8 cellular contexts compared by ENCODE assay signal in genomic region chr7:149773446-149774236, GRCh38. TPM values are rescaled to one million over a fixed set of nuclear protein-coding genes. Genes with fewer than 3 reads are reported as not detected.
DNase-seq lines count a peak whose midpoint lies in the region; ATAC-seq, FAIRE-seq and TF ChIP-seq lines count a peak whose summit lies in the region.

Gene ZNF467, minus strand, starts transcription at chr7:149773588. Its CDS starts 2,556 bp downstream, at chr7:149771032.

- H3K4me1 Mint-ChIP-seq in activated naive CD8-positive, alpha-beta T cell treated with anti-CD3 and anti-CD28 coated beads, Interleukin-2, amount 50 U/mL, for 24 hours: peaks cover 3% of the 10 kb centered on the region

- FAIRE-seq in H54 (lab: Jason Lieb, UNC): no peak

- TF ChIP-seq POLR2A in H54 (IDR thresholded peaks at IDR 0.05; ENCODE audit: low read depth, low read length): no peak

- ATAC-seq in activated naive CD8-positive, alpha-beta T cell treated with anti-CD3 and anti-CD28 coated beads, Interleukin-2, amount 50 U/mL, for 24 hours: no peak
- ATAC-seq in left cardiac atrium: peak in 1 of 2 donors; percentile 16
- no peak for ATAC-seq in HG03457 (IDR thresholded peaks at IDR 0.05; ENCODE audit: unreplicated experiment)
- no peak for ATAC-seq in HG03342 (IDR thresholded peaks at IDR 0.05; ENCODE audit: unreplicated experiment)

- H3K27me3 Mint-ChIP-seq in activated naive CD8-positive, alpha-beta T cell treated with anti-CD3 and anti-CD28 coated beads, Interleukin-2, amount 50 U/mL, for 24 hours: peaks cover 5% of the 10 kb centered on the region

- intact Hi-C loops in left cardiac atrium (cut with DNase I) (no loop called here), posterior cingulate gyrus (cut with DNase I) (no loop called here)

- no peaks in the 10 kb centered on the region for H3K36me3 Mint-ChIP-seq in activated naive CD8-positive, alpha-beta T cell treated with anti-CD3 and anti-CD28 coated beads, Interleukin-2, amount 50 U/mL, for 24 hours (ENCODE audit: low read depth)

- no peaks in the 10 kb centered on the region for H3K9me3 Mint-ChIP-seq in activated naive CD8-positive, alpha-beta T cell treated with anti-CD3 and anti-CD28 coated beads, Interleukin-2, amount 50 U/mL, for 24 hours

- H3K4me3 Mint-ChIP-seq in activated naive CD8-positive, alpha-beta T cell treated with anti-CD3 and anti-CD28 coated beads, Interleukin-2, amount 50 U/mL, for 24 hours: peak within 1 kb of the TSS; percentile 48

- no peak within 1 kb of the TSS for H3K27ac Mint-ChIP-seq in activated naive CD8-positive, alpha-beta T cell treated with anti-CD3 and anti-CD28 coated beads, Interleukin-2, amount 50 U/mL, for 24 hours

- DNase-seq in H4 (ENCODE audit: low spot score) (peak; percentile 53), NCI-H69 (lab: John Stamatoyannopoulos, UW) (peak; percentile 83), left cardiac atrium (peak; percentile 78), posterior cingulate gyrus (peak in 7 of 10 donors; percentile 39 to 90 (median 58)), H54 (ENCODE audit: insufficient read length, low spot score) (no peak)
- no peak for DNase-seq in activated naive CD8-positive, alpha-beta T cell treated with anti-CD3 and anti-CD28 coated beads, Interleukin-2, amount 50 U/mL, for 24 hours

RNA-seq across cellular contexts. Expression of gene ZNF467, which starts in this region (rescaled TPM):
- 1.1 and 3.0 TPM in 2 replicates for total RNA-seq in H4 (2014; rRNA removed; shearing (Covaris generic))
- total RNA-seq in left cardiac atrium: 10 to 100 TPM in 1 of 2 donors, 1 to 10 TPM in 1; 7.9 to 10.4 TPM

Comparison
In these comparisons a context has a peak if more than half of its experiments do, and no peak if none do; other contexts are left out.
1. DNase-seq: peak in H4 (single experiment), NCI-H69 (single experiment), left cardiac atrium (single experiment) and posterior cingulate gyrus (7 of 10); none in activated naive CD8-positive, alpha-beta T cell treated with anti-CD3 and anti-CD28 coated beads, Interleukin-2, amount 50 U/mL, for 24 hours (single experiment) and H54 (single experiment).